In genomic region chr12:4496145-4496838, GRCh38 we compare ENCODE assay signal across 1 cellular context.
A peak's percentile ranks its signal among the peaks of the same experiment; 100 is the strongest.
TF ChIP-seq lines count a peak whose summit lies in the region.

No MANE protein-coding gene starts in this region.

TF ChIP-seq in GM12878, 131 proteins besides CTCF, POLR2A, EP300 and RAD21 (continued from another document):
- no peak for TF ChIP-seq BMI1 (IDR thresholded peaks at IDR 0.05; ENCODE audit: borderline replicate concordance)
- 0 out of 2 replicates have a peak, but pooled peaks have one; percentile 44 for TF ChIP-seq BCL11A (IDR thresholded peaks at IDR 0.05; ENCODE audit: low read depth, low read length)
- no peak for TF ChIP-seq NKRF (conservative IDR thresholded peaks at IDR 0.05)
- TF ChIP-seq CHD2 (IDR thresholded peaks at IDR 0.05; ENCODE audit: borderline replicate concordance, low read depth, low read length) = no peak
- TF ChIP-seq RUNX3 (IDR thresholded peaks at IDR 0.05; ENCODE audit: low read length) = peak; percentile 51; the same call in 1 of the 2 replicates
- TF ChIP-seq TCF7 (IDR thresholded peaks at IDR 0.05; ENCODE audit: borderline replicate concordance) = 0 out of 2 replicates have a peak, but pooled peaks have one; percentile 13
- TF ChIP-seq BHLHE40 (IDR thresholded peaks at IDR 0.05; ENCODE audit: borderline replicate concordance in 1 of 2, low read depth in 2 of 2, low read length in 1 of 2) = 0 out of 4 replicates have a peak, but pooled peaks of 1 of the 2 experiments have one; percentile 20
- no peak for TF ChIP-seq TAF1 (IDR thresholded peaks at IDR 0.05; ENCODE audit: borderline replicate concordance, low read depth, low read length)
- TF ChIP-seq SKIL (IDR thresholded peaks at IDR 0.05; ENCODE audit: low read depth, poor library complexity, severe bottlenecking) = no peak
- peak; percentile 26; the same call in 1 of the 2 replicates for TF ChIP-seq CREM (IDR thresholded peaks at IDR 0.05; ENCODE audit: low read depth)
- peak; percentile 61; the same call in 1 of the 2 replicates for TF ChIP-seq NFIC (IDR thresholded peaks at IDR 0.05; ENCODE audit: low read depth, low read length)
- no peak for TF ChIP-seq CBX3 (IDR thresholded peaks at IDR 0.05; ENCODE audit: borderline replicate concordance, low read depth)
- no peak for TF ChIP-seq PBX3 (IDR thresholded peaks at IDR 0.05; ENCODE audit: insufficient replicate concordance, low read depth, low read length)
- TF ChIP-seq IRF4 (IDR thresholded peaks at IDR 0.05; ENCODE audit: low read depth, low read length) = 0 out of 2 replicates have a peak, but pooled peaks have one; percentile 36
- peak; percentile 71; the same call in 1 of the 2 replicates for TF ChIP-seq FOXM1 (IDR thresholded peaks at IDR 0.05; ENCODE audit: low read depth, low read length)
- TF ChIP-seq MEF2A (IDR thresholded peaks at IDR 0.05; ENCODE audit: insufficient read depth, low read depth, low read length) = peak; percentile 37; the same call in 1 of the 2 replicates
- TF ChIP-seq MXI1 (IDR thresholded peaks at IDR 0.05; ENCODE audit: low read depth, low read length) = no peak
- peak; percentile 81 for TF ChIP-seq JUNB (IDR thresholded peaks at IDR 0.05)
- TF ChIP-seq IKZF2 (IDR thresholded peaks at IDR 0.05) = no peak
